Comparison of ENCODE assay signal across 17 cellular contexts in the genomic region with DNA sequence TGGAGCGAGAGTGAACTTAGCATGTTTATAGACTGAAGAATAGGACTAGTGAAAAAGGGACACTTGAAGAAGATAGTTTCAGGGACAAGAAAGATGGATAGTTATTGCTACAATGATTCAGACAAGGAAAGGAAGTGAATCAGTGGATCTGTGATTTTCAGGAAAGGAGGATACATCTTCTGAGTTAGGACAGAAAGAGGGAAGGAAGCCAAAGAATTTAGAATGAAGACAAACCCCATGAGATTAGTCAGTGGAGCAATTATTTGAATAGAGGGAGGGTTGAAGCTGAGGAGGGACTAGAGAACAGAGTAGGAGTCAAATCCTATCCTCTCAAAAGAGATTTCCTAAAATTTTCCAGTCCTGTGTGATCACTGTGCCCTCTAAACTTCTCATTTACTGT.
DNase-seq lines count a peak whose midpoint lies in the region; ATAC-seq and TF ChIP-seq lines count a peak whose summit lies in the region.
"Had no signal": no experiment of that assay in that cellular context is flagged by ENCODE, and none has a peak within 500 bp of the region (broad histone marks: within the 10 kb centered on the region; RNA-seq: fewer than 3 reads in every experiment).

No MANE protein-coding gene starts in this region.

- H3K4me1 ChIP-seq in osteoblast (ENCODE audit: insufficient read depth, low read length), result peaks cover 31% of the 10 kb centered on the region
- H3K4me1 ChIP-seq in lower lobe of right lung, result no peaks in the 10 kb centered on the region
- H3K4me1 ChIP-seq: prostate gland had no signal

- no peaks in the 10 kb centered on the region for H3K79me2 ChIP-seq in osteoblast (ENCODE audit: insufficient read depth, low read length)

- H3K4me3 ChIP-seq in osteoblast (ENCODE audit: insufficient read depth, low read length) (no peak overlapping the region), lower lobe of right lung (no peak overlapping the region)
- H3K4me3 ChIP-seq: prostate gland had no signal

- ATAC-seq in SK-N-SH treated with all-trans-retinoic acid at 6 μM for 48 hours (peak; percentile 92), lower lobe of right lung (no peak)
- ATAC-seq: activated T-cell treated with anti-CD3 and anti-CD28 coated beads, Interleukin-2, amount 50 U/mL, for 72 hours had no signal

- H2AFZ ChIP-seq in osteoblast (ENCODE audit: low read length), result no peak overlapping the region

- H3K27me3 ChIP-seq in osteoblast (ENCODE audit: insufficient read depth, low read length), result no peaks in the 10 kb centered on the region
- H3K27me3 ChIP-seq in lower lobe of right lung (ENCODE audit: low read depth), result no peaks in the 10 kb centered on the region

- DNase-seq in Daoy (ENCODE audit: low read depth), result peak; percentile 70
- DNase-seq in fibroblast of peridontal ligament (ENCODE audit: extremely low read depth), result peak; percentile 76
- no peak for DNase-seq in osteoblast (ENCODE audit: insufficient read length, low spot score, missing footprints)
- no peak for DNase-seq in NCI-H187 (lab: John Stamatoyannopoulos, UW)
- no peak for DNase-seq in NCI-H1092 (lab: John Stamatoyannopoulos, UW)
- DNase-seq in lower lobe of right lung, result no peak
- no peak for DNase-seq in HPDE6-E6E7 (ENCODE audit: extremely low spot score)
- DNase-seq: activated CD4-positive, alpha-beta T cell treated with anti-CD3 and anti-CD28 coated beads for 4 hours; activated T-cell treated with anti-CD3 and anti-CD28 coated beads, Interleukin-2, amount 50 U/mL, for 72 hours; aorta; GDM1; Kasumi-1; midbrain; stimulated activated CD4-positive, alpha-beta T cell treated with anti-CD3 and anti-CD28 coated beads, Interleukin-4, amount 100 ng/mL, for 1 hour; stimulated activated naive CD4-positive, alpha-beta T cell treated with Interleukin-2 at 50 U/mL for 16 hours had no signal

- no peak overlapping the region for H3K27ac ChIP-seq in osteoblast (ENCODE audit: low read depth, low read length)
- H3K27ac ChIP-seq in lower lobe of right lung, result no peak overlapping the region
- H3K27ac ChIP-seq: prostate gland had no signal

- TF ChIP-seq CTCF in osteoblast (IDR thresholded peaks at IDR 0.05; ENCODE audit: extremely low read depth, low read depth, low read length) (no peak), lower lobe of right lung (IDR thresholded peaks at IDR 0.05) (no peak)

- no peaks in the 10 kb centered on the region for H3K9me3 ChIP-seq in osteoblast (ENCODE audit: low read depth, low read length)
- H3K9me3 ChIP-seq in lower lobe of right lung, result no peaks in the 10 kb centered on the region
- H3K9me3 ChIP-seq: prostate gland had no signal

- intact Hi-C loops in lower lobe of right lung (cut with DNase I), result no loop called here

- no peaks in the 10 kb centered on the region for H3K36me3 ChIP-seq in osteoblast (ENCODE audit: insufficient read depth, low read length)
- no peaks in the 10 kb centered on the region for H3K36me3 ChIP-seq in lower lobe of right lung
- H3K36me3 ChIP-seq: prostate gland had no signal

- H4K20me1 ChIP-seq in osteoblast (ENCODE audit: insufficient read depth, low read length), result no peaks in the 10 kb centered on the region

- H3K4me2 ChIP-seq in osteoblast (ENCODE audit: insufficient read depth, low read length), result peak overlapping the region; percentile 30

TF ChIP-seq in SK-N-SH treated with all-trans-retinoic acid at 6 μM for 48 hours, 23 proteins besides CTCF, POLR2A, EP300 and RAD21:
- TF ChIP-seq ZNF70 (CRISPR knock-in tag; IDR thresholded peaks at IDR 0.05) (no peak), RARB (CRISPR knock-in tag; IDR thresholded peaks at IDR 0.05) (no peak), ESRRG (CRISPR knock-in tag; IDR thresholded peaks at IDR 0.05) (no peak), PPARA (CRISPR knock-in tag; IDR thresholded peaks at IDR 0.05; ENCODE audit: borderline replicate concordance) (no peak), ISL1 (CRISPR knock-in tag; IDR thresholded peaks at IDR 0.05) (peak; percentile 82), TCF4 (CRISPR knock-in tag; IDR thresholded peaks at IDR 0.05; ENCODE audit: borderline replicate concordance) (no peak), ZFP3 (CRISPR knock-in tag; IDR thresholded peaks at IDR 0.05) (no peak), BACH2 (CRISPR knock-in tag; IDR thresholded peaks at IDR 0.05; ENCODE audit: borderline replicate concordance) (no peak), ZNF8 (CRISPR knock-in tag; IDR thresholded peaks at IDR 0.05) (no peak), TOX (CRISPR knock-in tag; IDR thresholded peaks at IDR 0.05; ENCODE audit: borderline replicate concordance) (peak; percentile 62; the same call in 1 of the 2 replicates)
- TF ChIP-seq, protein P1, sequence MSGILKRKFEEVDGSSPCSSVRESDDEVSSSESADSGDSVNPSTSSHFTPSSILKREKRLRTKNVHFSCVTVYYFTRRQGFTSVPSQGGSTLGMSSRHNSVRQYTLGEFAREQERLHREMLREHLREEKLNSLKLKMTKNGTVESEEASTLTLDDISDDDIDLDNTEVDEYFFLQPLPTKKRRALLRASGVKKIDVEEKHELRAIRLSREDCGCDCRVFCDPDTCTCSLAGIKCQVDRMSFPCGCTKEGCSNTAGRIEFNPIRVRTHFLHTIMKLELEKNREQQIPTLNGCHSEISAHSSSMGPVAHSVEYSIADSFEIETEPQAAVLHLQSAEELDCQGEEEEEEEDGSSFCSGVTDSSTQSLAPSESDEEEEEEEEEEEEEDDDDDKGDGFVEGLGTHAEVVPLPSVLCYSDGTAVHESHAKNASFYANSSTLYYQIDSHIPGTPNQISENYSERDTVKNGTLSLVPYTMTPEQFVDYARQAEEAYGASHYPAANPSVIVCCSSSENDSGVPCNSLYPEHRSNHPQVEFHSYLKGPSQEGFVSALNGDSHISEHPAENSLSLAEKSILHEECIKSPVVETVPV (CRISPR knock-in tag; IDR thresholded peaks at IDR 0.05), result no peak
- TF ChIP-seq, protein P2, sequence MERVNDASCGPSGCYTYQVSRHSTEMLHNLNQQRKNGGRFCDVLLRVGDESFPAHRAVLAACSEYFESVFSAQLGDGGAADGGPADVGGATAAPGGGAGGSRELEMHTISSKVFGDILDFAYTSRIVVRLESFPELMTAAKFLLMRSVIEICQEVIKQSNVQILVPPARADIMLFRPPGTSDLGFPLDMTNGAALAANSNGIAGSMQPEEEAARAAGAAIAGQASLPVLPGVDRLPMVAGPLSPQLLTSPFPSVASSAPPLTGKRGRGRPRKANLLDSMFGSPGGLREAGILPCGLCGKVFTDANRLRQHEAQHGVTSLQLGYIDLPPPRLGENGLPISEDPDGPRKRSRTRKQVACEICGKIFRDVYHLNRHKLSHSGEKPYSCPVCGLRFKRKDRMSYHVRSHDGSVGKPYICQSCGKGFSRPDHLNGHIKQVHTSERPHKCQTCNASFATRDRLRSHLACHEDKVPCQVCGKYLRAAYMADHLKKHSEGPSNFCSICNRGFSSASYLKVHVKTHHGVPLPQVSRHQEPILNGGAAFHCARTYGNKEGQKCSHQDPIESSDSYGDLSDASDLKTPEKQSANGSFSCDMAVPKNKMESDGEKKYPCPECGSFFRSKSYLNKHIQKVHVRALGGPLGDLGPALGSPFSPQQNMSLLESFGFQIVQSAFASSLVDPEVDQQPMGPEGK (CRISPR knock-in tag; IDR thresholded peaks at IDR 0.05; ENCODE audit: borderline replicate concordance), result no peak
- TF ChIP-seq, protein P3, sequence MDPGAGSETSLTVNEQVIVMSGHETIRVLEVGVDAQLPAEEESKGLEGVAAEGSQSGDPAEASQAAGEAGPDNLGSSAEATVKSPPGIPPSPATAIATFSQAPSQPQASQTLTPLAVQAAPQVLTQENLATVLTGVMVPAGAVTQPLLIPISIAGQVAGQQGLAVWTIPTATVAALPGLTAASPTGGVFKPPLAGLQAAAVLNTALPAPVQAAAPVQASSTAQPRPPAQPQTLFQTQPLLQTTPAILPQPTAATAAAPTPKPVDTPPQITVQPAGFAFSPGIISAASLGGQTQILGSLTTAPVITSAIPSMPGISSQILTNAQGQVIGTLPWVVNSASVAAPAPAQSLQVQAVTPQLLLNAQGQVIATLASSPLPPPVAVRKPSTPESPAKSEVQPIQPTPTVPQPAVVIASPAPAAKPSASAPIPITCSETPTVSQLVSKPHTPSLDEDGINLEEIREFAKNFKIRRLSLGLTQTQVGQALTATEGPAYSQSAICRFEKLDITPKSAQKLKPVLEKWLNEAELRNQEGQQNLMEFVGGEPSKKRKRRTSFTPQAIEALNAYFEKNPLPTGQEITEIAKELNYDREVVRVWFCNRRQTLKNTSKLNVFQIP (CRISPR knock-in tag; IDR thresholded peaks at IDR 0.05; ENCODE audit: borderline replicate concordance, low read depth), result no peak

Comparison
In these comparisons a context has a peak if more than half of its experiments do, and no peak if none do; other contexts are left out.
1. DNase-seq: peak in Daoy (single experiment) and fibroblast of peridontal ligament (single experiment); none in osteoblast (single experiment), NCI-H187 (0 of 2), NCI-H1092 (single experiment), lower lobe of right lung (single experiment) and HPDE6-E6E7 (single experiment).